Comparison of ENCODE assay signal across 20 cellular contexts in the genomic region with DNA sequence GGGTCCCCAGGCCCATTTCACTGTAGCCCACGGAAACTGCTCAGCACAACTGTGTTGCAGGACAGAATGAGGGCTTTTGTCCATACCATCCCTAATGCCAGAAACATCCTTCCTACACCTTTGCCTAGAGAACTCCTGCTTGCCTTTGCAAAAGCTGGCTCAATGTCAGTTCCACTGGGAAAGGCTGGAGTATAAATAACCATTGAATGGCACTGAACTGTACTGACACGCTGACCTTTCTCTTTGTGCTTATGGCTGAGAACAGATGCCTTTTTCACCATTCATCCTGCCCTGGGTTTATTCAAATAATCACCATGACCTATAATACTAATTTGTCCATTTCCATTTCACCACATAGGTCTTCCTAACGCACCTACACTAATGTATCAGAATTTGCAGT.
"Had no signal": no experiment of that assay in that cellular context is flagged by ENCODE, and none has a peak within 500 bp of the region (broad histone marks: within the 10 kb centered on the region; RNA-seq: fewer than 3 reads in every experiment).

No MANE protein-coding gene starts in this region.

- H3K4me3 ChIP-seq: SJSA1, SK-N-MC had no signal

- H3K4me1 ChIP-seq: SJSA1 had no signal

- H3K36me3 ChIP-seq: SJSA1 had no signal

- H3K9me3 ChIP-seq: SJSA1 had no signal

- H3K27me3 ChIP-seq: SJSA1 had no signal

- H3K27ac ChIP-seq: RWPE1, SJSA1, SK-N-MC had no signal

- ATAC-seq: Panc1, PC-3 had no signal

- DNase-seq: KBM-7; MV-4-11; NCI-H1048; NCI-H1105; NCI-H1417; NCI-H1436 treated with DMSO at 0.1 percent for 48 hours; NCI-H1694; NCI-H187 treated with DMSO at 0.1 percent for 48 hours; NCI-H2171 treated with DMSO at 0.1 percent for 48 hours; NCI-H345; NCI-H446 treated with DMSO at 0.1 percent for 48 hours; NCI-H526; NCI-H82; NK-92 treated with Interleukin-12 subunit alpha and Interleukin-12 subunit beta, amount 100 ng/mL, for 24 hours; PC-3; SIG-M5 had no signal
